In the genomic region with DNA sequence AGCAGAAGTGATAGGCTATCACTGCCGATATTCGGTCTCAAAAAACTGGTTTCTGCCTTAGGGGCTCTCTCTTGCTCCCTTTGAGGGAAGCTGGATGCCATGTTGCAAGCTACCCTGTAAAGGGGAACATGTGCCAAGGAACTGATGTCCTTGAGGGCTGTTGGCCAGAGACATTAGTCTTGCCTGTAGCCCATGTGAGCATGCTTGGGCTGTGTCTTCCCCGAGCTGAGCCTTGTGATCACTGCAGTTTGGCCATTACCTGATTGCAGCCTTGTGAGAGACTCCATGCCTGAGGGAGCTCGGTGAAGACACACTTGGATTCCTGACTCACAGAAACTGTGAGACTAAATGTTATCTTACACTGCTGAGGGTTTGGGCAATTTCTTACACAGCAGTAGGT, we compare ENCODE assay signal across 1 cellular context.
TF ChIP-seq lines count a peak whose summit lies in the region.

No MANE protein-coding gene starts in this region.

TF ChIP-seq in GM12878, 131 proteins besides CTCF, POLR2A, EP300 and RAD21:
- TF ChIP-seq NR2C1 (IDR thresholded peaks at IDR 0.05), result no peak
- TF ChIP-seq, protein P1, sequence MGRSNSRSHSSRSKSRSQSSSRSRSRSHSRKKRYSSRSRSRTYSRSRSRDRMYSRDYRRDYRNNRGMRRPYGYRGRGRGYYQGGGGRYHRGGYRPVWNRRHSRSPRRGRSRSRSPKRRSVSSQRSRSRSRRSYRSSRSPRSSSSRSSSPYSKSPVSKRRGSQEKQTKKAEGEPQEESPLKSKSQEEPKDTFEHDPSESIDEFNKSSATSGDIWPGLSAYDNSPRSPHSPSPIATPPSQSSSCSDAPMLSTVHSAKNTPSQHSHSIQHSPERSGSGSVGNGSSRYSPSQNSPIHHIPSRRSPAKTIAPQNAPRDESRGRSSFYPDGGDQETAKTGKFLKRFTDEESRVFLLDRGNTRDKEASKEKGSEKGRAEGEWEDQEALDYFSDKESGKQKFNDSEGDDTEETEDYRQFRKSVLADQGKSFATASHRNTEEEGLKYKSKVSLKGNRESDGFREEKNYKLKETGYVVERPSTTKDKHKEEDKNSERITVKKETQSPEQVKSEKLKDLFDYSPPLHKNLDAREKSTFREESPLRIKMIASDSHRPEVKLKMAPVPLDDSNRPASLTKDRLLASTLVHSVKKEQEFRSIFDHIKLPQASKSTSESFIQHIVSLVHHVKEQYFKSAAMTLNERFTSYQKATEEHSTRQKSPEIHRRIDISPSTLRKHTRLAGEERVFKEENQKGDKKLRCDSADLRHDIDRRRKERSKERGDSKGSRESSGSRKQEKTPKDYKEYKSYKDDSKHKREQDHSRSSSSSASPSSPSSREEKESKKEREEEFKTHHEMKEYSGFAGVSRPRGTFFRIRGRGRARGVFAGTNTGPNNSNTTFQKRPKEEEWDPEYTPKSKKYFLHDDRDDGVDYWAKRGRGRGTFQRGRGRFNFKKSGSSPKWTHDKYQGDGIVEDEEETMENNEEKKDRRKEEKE (IDR thresholded peaks at IDR 0.05), result no peak
- TF ChIP-seq MTA2 (IDR thresholded peaks at IDR 0.05; ENCODE audit: low read depth), result no peak
- no peak for TF ChIP-seq BMI1 (IDR thresholded peaks at IDR 0.05; ENCODE audit: borderline replicate concordance)
- no peak for TF ChIP-seq JUND (IDR thresholded peaks at IDR 0.05; ENCODE audit: low read depth, low read length)
- no peak for TF ChIP-seq NR2C2 (IDR thresholded peaks at IDR 0.05; ENCODE audit: borderline replicate concordance, control insufficient read depth, insufficient read length, low read depth)
- no peak for TF ChIP-seq SMC3 (IDR thresholded peaks at IDR 0.05; ENCODE audit: borderline replicate concordance, low read length)
- no peak for TF ChIP-seq IRF5 (IDR thresholded peaks at IDR 0.05; ENCODE audit: borderline replicate concordance)
- no peak for TF ChIP-seq RCOR1 (conservative IDR thresholded peaks at IDR 0.05; ENCODE audit: low read depth, low read length)
- no peak for TF ChIP-seq KDM1A (IDR thresholded peaks at IDR 0.05; ENCODE audit: borderline replicate concordance)
- TF ChIP-seq RELA (IDR thresholded peaks at IDR 0.05; ENCODE audit: borderline replicate concordance, partially characterized antibody), result no peak
- no peak for TF ChIP-seq HCFC1 (IDR thresholded peaks at IDR 0.05; ENCODE audit: low read length)
- TF ChIP-seq YY1 (IDR thresholded peaks at IDR 0.05; ENCODE audit: low read depth, low read length), result no peak
